ENCODE assay signal across 9 cellular contexts in the genomic region with DNA sequence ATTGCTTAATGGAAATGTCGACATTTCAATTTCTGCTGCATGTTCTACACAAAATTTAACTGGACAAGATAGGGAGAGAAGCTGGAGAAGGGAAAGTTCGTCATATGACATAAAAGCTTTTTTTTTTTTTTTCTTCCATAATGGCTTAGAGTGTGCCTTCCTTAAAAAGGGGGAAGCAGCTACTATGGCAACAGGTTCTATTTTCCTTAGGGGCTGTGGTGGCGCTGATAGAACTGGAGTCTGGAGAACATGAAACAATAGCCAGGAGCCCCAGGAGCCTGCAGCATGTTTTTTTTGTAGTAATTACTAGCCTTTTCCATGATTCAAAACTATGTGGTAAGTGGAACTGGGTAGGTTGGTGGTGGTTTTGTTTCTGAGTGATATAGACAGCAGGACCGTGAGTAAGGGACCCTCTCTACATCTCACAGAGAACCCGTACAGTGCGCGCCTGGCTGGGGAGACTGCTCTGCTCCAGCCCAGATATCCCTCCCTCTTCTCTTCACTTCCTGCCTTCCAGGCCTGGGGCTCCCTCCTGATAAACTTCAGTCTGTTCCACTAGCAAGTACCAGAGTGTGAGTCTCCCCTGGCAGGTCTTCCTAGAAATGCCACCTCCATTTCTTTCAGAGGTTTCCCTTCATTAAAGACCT.
DNase-seq lines count a peak whose midpoint lies in the region; ATAC-seq and TF ChIP-seq lines count a peak whose summit lies in the region.
"Had no signal": no experiment of that assay in that cellular context is flagged by ENCODE, and none has a peak within 500 bp of the region (broad histone marks: within the 10 kb centered on the region; RNA-seq: fewer than 3 reads in every experiment).

No MANE protein-coding gene starts in this region.

- H3K56ac ChIP-seq in H9 (ENCODE audit: insufficient read length, low read depth, low read length) = no peak overlapping the region

- H3K18ac ChIP-seq in H9 (ENCODE audit: insufficient read length, low read depth, low read length) = no peak overlapping the region

- H3T11ph ChIP-seq in H9 (ENCODE audit: low read length) = no peak overlapping the region

- no peaks in the 10 kb centered on the region for H3K4me1 ChIP-seq in H9 (ENCODE audit: insufficient read depth, low read length)

- H3K23ac ChIP-seq in H9 (ENCODE audit: insufficient read length, low read depth, low read length) = no peak overlapping the region

- no peak overlapping the region for H4K8ac ChIP-seq in H9 (replicated peaks; ENCODE audit: insufficient read length, low read depth, low read length)

- H3K27ac Mint-ChIP-seq in H9 = peak overlapping the region in 2 of 3 experiments; percentile 6 to 40; a peak in 2 of 7 replicates

- H2BK12ac ChIP-seq in H9 (ENCODE audit: insufficient read length, low read depth, low read length) = no peak overlapping the region

- no peak overlapping the region for H2AK5ac ChIP-seq in H9 (ENCODE audit: insufficient read length, low read length)

- H2BK120ac ChIP-seq in H9 (ENCODE audit: low read depth, low read length, poor library complexity, severe bottlenecking) = no peak overlapping the region

- DNase-seq in H9 (no peak), UCSD-AML1 (lab: John Stamatoyannopoulos, UW; ENCODE audit: unreplicated experiment) (peak; percentile 18), Right ventricle myocardium superior (no peak), HuH-7.5 (ENCODE audit: low spot score) (no peak)
- peak; percentile 29 to 39 for DNase-seq in stimulated activated CD4-positive, alpha-beta T cell treated with anti-CD3 and anti-CD28 coated beads, Interleukin-2, amount 100 ng/mL, for 48 hours
- DNase-seq: NCI-H187 had no signal

- no peaks in the 10 kb centered on the region for H3K9me3 ChIP-seq in H9 (ENCODE audit: control insufficient read depth, low read depth, low read length)

- no peak overlapping the region for H3K4me2 ChIP-seq in H9 (ENCODE audit: insufficient read depth, insufficient read length, low read length)

- H3K14ac ChIP-seq in H9 (ENCODE audit: insufficient read depth, low read length) = no peak overlapping the region

- no peaks in the 10 kb centered on the region for H3K27me3 ChIP-seq in H9 (ENCODE audit: insufficient read depth, low read length)

- H3K9me3 Mint-ChIP-seq in H9 = no peaks in the 10 kb centered on the region

- H3K27ac ChIP-seq in H9 (ENCODE audit: insufficient read length, low read depth, low read length) = no peak overlapping the region
- H3K27ac ChIP-seq: HL-60 had no signal

- no peaks in the 10 kb centered on the region for H3K79me2 ChIP-seq in H9 (ENCODE audit: insufficient read depth, low read length)

- no peak overlapping the region for H2AFZ ChIP-seq in H9 (ENCODE audit: low read length)

- H4K5ac ChIP-seq in H9 (ENCODE audit: insufficient read length, low read depth, low read length) = no peak overlapping the region

- H2BK5ac ChIP-seq in H9 (ENCODE audit: insufficient read length, low read length) = no peak overlapping the region

- H2BK20ac ChIP-seq in H9 (ENCODE audit: low read depth, low read length, poor library complexity, severe bottlenecking) = no peak overlapping the region

- peak; percentile 66 for ATAC-seq in Right ventricle myocardium superior (ENCODE audit: poor library complexity)
- no peak for ATAC-seq in GM21619 (IDR thresholded peaks at IDR 0.05; ENCODE audit: unreplicated experiment)
- ATAC-seq in GM18870 (IDR thresholded peaks at IDR 0.05; ENCODE audit: unreplicated experiment) = no peak

- no peak overlapping the region for H3K4ac ChIP-seq in H9 (ENCODE audit: low read depth, low read length)

- no peaks in the 10 kb centered on the region for H3K27me3 Mint-ChIP-seq in H9 (ENCODE audit: low read depth)

- H2BK15ac ChIP-seq in H9 (ENCODE audit: low read depth, low read length) = 0 out of 2 replicates have a peak overlapping the region, but pooled peaks have one; percentile 6

- intact Hi-C loops in Right ventricle myocardium superior (cut with DNase I) = loop anchor here (5.0 kb wide), 1 partner anchor 95 kb away; no protein-coding TSS in a partner anchor

- H3K4me3 Mint-ChIP-seq in H9 = no peak overlapping the region

- H3K4me1 Mint-ChIP-seq in H9 = peaks cover 3 to 6% of the 10 kb centered on the region in 2 experiments

- H4K91ac ChIP-seq in H9 (ENCODE audit: insufficient read length, low read depth, low read length) = no peak overlapping the region

- H3K23me2 ChIP-seq in H9 (ENCODE audit: insufficient read length, low read depth, low read length, poor library complexity, severe bottlenecking) = no peaks in the 10 kb centered on the region

- no peak for TF ChIP-seq CTCF in H9 (conservative IDR thresholded peaks at IDR 0.05)

- WGBS in H9 (ENCODE audit: extremely low coverage, insufficient read length, low lambda C conversion rate) = no CpG with 5 or more reads among the region's 7 CpGs

- no peak overlapping the region for H3K9ac ChIP-seq in H9 (ENCODE audit: extremely low read depth, insufficient read length, low read length)

- no peaks in the 10 kb centered on the region for H4K20me1 ChIP-seq in H9 (ENCODE audit: control insufficient read depth, insufficient read depth, insufficient read length)

- peaks cover under 1 to 3% (median 2%) of the 10 kb centered on the region in 3 experiments; a peak in 5 of 7 replicates for H3K36me3 Mint-ChIP-seq in H9 (ENCODE audit: insufficient read depth in 1 of 3, low read depth in 3 of 3)

- no peaks in the 10 kb centered on the region for H3K79me1 ChIP-seq in H9 (ENCODE audit: insufficient read depth, low read depth, low read length, poor library complexity, severe bottlenecking)

Comparison
In these comparisons a context has a peak if more than half of its experiments do, and no peak if none do; other contexts are left out.
1. DNase-seq: peak in UCSD-AML1 (single experiment) and stimulated activated CD4-positive, alpha-beta T cell treated with anti-CD3 and anti-CD28 coated beads, Interleukin-2, amount 100 ng/mL, for 48 hours (2 of 2); none in H9 (single experiment), Right ventricle myocardium superior (single experiment) and HuH-7.5 (single experiment).